28 cellular contexts compared by ENCODE assay signal in genomic region chr10:118442032-118442431, GRCh38.
"Had no signal": no experiment of that assay in that cellular context is flagged by ENCODE, and none has a peak within 500 bp of the region (broad histone marks: within the 10 kb centered on the region; RNA-seq: fewer than 3 reads in every experiment).

No MANE protein-coding gene starts in this region.

- FAIRE-seq: colon, endometrium, endothelial cell of umbilical vein, frontal cortex had no signal

- DNase-seq: colonic mucosa; cortex of kidney; dermis blood vessel endothelial cell; dorsolateral prefrontal cortex; effector CD4-positive, alpha-beta T cell; effector CD8-positive, alpha-beta T cell; effector memory CD4-positive, alpha-beta T cell; effector memory CD8-positive, alpha-beta T cell; endodermal cell; erythroblast; esophagus squamous epithelium; foreskin fibroblast; foreskin keratinocyte; foreskin melanocyte; gastrocnemius medialis; glutamatergic neuron; head of caudate nucleus; heart left ventricle; heart right ventricle had no signal

- H3K4me1 ChIP-seq: colonic mucosa, esophagus squamous epithelium, foreskin keratinocyte, gastrocnemius medialis, gastroesophageal sphincter, heart left ventricle, heart right ventricle had no signal

- H3K9me3 Mint-ChIP-seq: dendritic cell treated with granulocyte-macrophage colony-stimulating factor and Interleukin-4, amounts not matched to agents 40 ng/mL and 50 ng/mL, for 4 days; effector memory CD8-positive, alpha-beta T cell; endodermal cell had no signal

- H3K9me3 ChIP-seq: colonic mucosa, esophagus squamous epithelium, gastrocnemius medialis, gastroesophageal sphincter, heart left ventricle, heart right ventricle had no signal

- H3K4me1 Mint-ChIP-seq: endodermal cell had no signal

- H3K4me3 ChIP-seq: colonic mucosa, coronary artery, dorsolateral prefrontal cortex, esophagus squamous epithelium, gastrocnemius medialis, gastroesophageal sphincter, heart left ventricle, heart right ventricle had no signal

- H3K27ac ChIP-seq: colonic mucosa, coronary artery, dorsolateral prefrontal cortex, epithelial cell of prostate, esophagus squamous epithelium, foreskin keratinocyte, gastrocnemius medialis, gastroesophageal sphincter, heart left ventricle, heart right ventricle had no signal

- H3K27me3 ChIP-seq: colonic mucosa, gastrocnemius medialis had no signal

- H3K27ac Mint-ChIP-seq: dendritic cell treated with granulocyte-macrophage colony-stimulating factor and Interleukin-4, amounts not matched to agents 40 ng/mL and 50 ng/mL, for 4 days; effector memory CD8-positive, alpha-beta T cell; endodermal cell had no signal

- H3K36me3 ChIP-seq: colonic mucosa, esophagus squamous epithelium, gastrocnemius medialis, gastroesophageal sphincter, heart left ventricle, heart right ventricle had no signal

- ATAC-seq: effector memory CD8-positive, alpha-beta T cell; esophagus mucosa; foreskin keratinocyte; gastrocnemius medialis; gastroesophageal sphincter; heart left ventricle; heart right ventricle had no signal

- H3K4me3 Mint-ChIP-seq: dendritic cell treated with granulocyte-macrophage colony-stimulating factor and Interleukin-4, amounts not matched to agents 40 ng/mL and 50 ng/mL, for 4 days; effector memory CD8-positive, alpha-beta T cell; endodermal cell had no signal
